ENCODE assay signal across 14 cellular contexts in genomic region chr11:80993561-80993960, GRCh38.
"Had no signal": no experiment of that assay in that cellular context is flagged by ENCODE, and none has a peak within 500 bp of the region (broad histone marks: within the 10 kb centered on the region; RNA-seq: fewer than 3 reads in every experiment).

No MANE protein-coding gene starts in this region.

- H3K9ac ChIP-seq: parathyroid adenoma had no signal

- H3K36me3 Mint-ChIP-seq: naive B cell had no signal

- H3K4me1 Mint-ChIP-seq: naive B cell had no signal

- H3K79me2 ChIP-seq: parathyroid adenoma had no signal

- H3K4me3 ChIP-seq: adrenal gland, skin epidermis, stomach, thoracic aorta had no signal

- H3K27me3 ChIP-seq: adrenal gland, foreskin keratinocyte, stomach had no signal

- H3K27me3 Mint-ChIP-seq: naive B cell had no signal

- H3K4me1 ChIP-seq: adrenal gland, foreskin keratinocyte, parathyroid adenoma, stomach had no signal

- H3K9me3 ChIP-seq: stomach, thoracic aorta had no signal

- DNase-seq: activated CD4-positive, alpha-beta T cell treated with anti-CD3 and anti-CD28 coated beads, Interleukin-2, amount 50 U/mL, for 1 hour; activated naive CD4-positive, alpha-beta T cell treated with anti-CD3 and anti-CD28 coated beads, Interleukin-2, amount 50 U/mL, for 16 hours; activated T-cell treated with anti-CD3 and anti-CD28 coated beads for 4 hours; adrenal gland; head of caudate nucleus; naive B cell; stimulated activated CD4-positive, alpha-beta T cell treated with anti-CD3 and anti-CD28 coated beads, Interleukin-4, amount 100 ng/mL, for 4 hours; stomach had no signal

- H3K27ac ChIP-seq: adrenal gland, foreskin keratinocyte, parathyroid adenoma, skin epidermis, stomach, thoracic aorta had no signal

- H3K27ac Mint-ChIP-seq: activated T-helper 2 cell treated with anti-CD3 and anti-CD28 coated beads, Interferon-gamma antibody, Interleukin-2, Interleukin-4, amounts not matched to agents 10 μg/mL and 5 μg/mL and 100 μg/mL, durations not matched to agents 14 hours and 24 hours and 36 hours; naive B cell; T-helper 1 cell treated with Interleukin-12 subunit alpha and Interleukin-12 subunit beta and Interleukin-4 antibody, amounts not matched to agents 30 μg/mL and 1 μg/mL, for 36 hours had no signal

- H3K4me3 Mint-ChIP-seq: naive B cell; T-helper 1 cell treated with Interleukin-12 subunit alpha and Interleukin-12 subunit beta and Interleukin-4 antibody, amounts not matched to agents 30 μg/mL and 1 μg/mL, for 36 hours had no signal

- H2AFZ ChIP-seq: parathyroid adenoma had no signal

- ATAC-seq: foreskin keratinocyte had no signal

- H3K36me3 ChIP-seq: adrenal gland, stomach, thoracic aorta had no signal
